ENCODE assay signal across 35 cellular contexts in the genomic region with DNA sequence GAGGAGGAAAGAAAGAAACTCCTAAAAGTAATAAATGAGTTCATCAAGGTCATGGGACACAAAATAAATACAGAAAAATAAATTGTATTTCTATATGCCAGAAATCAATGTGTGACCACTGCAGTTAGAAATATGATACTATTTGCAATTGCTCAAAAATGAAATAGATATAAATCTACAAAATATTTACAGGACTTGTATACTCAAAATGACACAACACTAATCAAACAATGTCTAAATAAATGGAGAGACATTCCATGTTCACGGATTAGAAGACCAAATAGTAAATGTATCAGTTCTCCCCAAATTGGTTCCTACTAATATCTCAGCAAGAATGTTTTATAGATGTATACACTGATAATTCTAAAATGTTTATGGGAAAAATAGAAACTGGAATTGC.
"Had no signal": no experiment of that assay in that cellular context is flagged by ENCODE, and none has a peak within 500 bp of the region (broad histone marks: within the 10 kb centered on the region; RNA-seq: fewer than 3 reads in every experiment).

No MANE protein-coding gene starts in this region.

- H3K27me3 ChIP-seq: MG63 had no signal

- H3K4me3 ChIP-seq: MG63 had no signal

- DNase-seq: Karpas-422, Kasumi-1, MG63, MM.1S, MV-4-11, NCI-H1048, NCI-H1092, NCI-H1092 treated with DMSO at 0.1 percent for 48 hours, NCI-H1105, NCI-H1105 treated with DMSO at 0.1 percent for 48 hours, NCI-H1417, NCI-H1417 treated with DMSO at 0.1 percent for 48 hours, NCI-H1436, NCI-H1436 treated with DMSO at 0.1 percent for 48 hours, NCI-H146, NCI-H1694, NCI-H1694 treated with DMSO at 0.1 percent for 48 hours, NCI-H187, NCI-H187 treated with DMSO at 0.1 percent for 48 hours, NCI-H1930, NCI-H2029, NCI-H2029 treated with DMSO at 0.1 percent for 48 hours, NCI-H2081, NCI-H2081 treated with DMSO at 0.1 percent for 48 hours, NCI-H2107, NCI-H2171, NCI-H2171 treated with DMSO at 0.1 percent for 48 hours, NCI-H2227 treated with DMSO at 0.1 percent for 48 hours, NCI-H226, NCI-H345, NCI-H446, NCI-H446 treated with DMSO at 0.1 percent for 48 hours, NCI-H510A, NCI-H510A treated with DMSO at 0.1 percent for 48 hours, NCI-H524 had no signal
